Comparison of ENCODE assay signal across 3 cellular contexts in the genomic region with DNA sequence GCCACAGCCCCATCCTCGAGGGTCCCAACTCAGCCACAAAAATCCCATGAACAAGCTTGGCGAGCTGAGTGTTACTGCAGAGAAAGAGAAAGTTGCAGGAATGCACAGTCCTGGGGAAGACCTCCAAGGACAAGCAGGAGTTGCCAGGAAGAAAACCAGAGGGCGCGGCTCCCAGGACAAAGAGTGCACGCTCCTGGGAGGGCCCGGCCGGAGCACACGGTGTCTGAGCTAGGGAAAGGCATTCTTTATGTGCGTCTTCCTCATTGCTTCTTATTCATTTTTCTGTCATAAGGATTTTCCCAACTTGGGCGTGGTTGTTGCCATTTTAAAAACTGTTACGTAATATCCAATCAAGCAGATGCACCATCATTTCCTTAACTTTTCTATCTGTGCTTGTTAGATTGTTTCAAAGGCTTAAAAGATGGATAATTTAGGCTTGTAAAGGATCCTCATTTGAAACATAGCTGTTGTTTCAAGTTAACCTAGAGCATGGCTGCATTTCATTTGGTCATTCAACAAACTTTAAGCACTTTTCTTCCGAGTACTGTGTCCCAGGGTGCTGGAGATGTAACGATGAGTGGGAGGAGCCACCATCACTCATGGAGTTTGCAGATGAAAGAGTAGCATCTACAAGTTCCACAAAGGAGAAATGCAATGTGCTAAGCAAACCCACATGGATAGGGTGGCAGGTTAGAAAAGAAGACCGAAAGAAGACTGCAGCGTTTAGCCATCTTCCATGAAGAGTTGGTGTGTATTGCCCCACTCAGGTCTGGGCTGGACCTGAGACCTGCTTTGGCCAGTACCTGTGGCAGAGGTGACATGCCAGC.
TF ChIP-seq lines count a peak whose summit lies in the region.

No MANE protein-coding gene starts in this region.

TF ChIP-seq in GM23338, 12 proteins besides CTCF, POLR2A, EP300 and RAD21 (continues in another document):
- no peak for TF ChIP-seq NANOG (IDR thresholded peaks at IDR 0.05; ENCODE audit: borderline replicate concordance)
- TF ChIP-seq, protein P1, sequence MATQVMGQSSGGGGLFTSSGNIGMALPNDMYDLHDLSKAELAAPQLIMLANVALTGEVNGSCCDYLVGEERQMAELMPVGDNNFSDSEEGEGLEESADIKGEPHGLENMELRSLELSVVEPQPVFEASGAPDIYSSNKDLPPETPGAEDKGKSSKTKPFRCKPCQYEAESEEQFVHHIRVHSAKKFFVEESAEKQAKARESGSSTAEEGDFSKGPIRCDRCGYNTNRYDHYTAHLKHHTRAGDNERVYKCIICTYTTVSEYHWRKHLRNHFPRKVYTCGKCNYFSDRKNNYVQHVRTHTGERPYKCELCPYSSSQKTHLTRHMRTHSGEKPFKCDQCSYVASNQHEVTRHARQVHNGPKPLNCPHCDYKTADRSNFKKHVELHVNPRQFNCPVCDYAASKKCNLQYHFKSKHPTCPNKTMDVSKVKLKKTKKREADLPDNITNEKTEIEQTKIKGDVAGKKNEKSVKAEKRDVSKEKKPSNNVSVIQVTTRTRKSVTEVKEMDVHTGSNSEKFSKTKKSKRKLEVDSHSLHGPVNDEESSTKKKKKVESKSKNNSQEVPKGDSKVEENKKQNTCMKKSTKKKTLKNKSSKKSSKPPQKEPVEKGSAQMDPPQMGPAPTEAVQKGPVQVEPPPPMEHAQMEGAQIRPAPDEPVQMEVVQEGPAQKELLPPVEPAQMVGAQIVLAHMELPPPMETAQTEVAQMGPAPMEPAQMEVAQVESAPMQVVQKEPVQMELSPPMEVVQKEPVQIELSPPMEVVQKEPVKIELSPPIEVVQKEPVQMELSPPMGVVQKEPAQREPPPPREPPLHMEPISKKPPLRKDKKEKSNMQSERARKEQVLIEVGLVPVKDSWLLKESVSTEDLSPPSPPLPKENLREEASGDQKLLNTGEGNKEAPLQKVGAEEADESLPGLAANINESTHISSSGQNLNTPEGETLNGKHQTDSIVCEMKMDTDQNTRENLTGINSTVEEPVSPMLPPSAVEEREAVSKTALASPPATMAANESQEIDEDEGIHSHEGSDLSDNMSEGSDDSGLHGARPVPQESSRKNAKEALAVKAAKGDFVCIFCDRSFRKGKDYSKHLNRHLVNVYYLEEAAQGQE (IDR thresholded peaks at IDR 0.05; ENCODE audit: unreplicated experiment): no peak
- no peak for TF ChIP-seq POLR2AphosphoS5 (IDR thresholded peaks at IDR 0.05; ENCODE audit: low read depth)

TF ChIP-seq in IMR-90, 13 proteins besides CTCF, POLR2A, EP300 and RAD21:
- TF ChIP-seq BHLHE40 (IDR thresholded peaks at IDR 0.05; ENCODE audit: low read depth, low read length): no peak
- TF ChIP-seq MAFK (IDR thresholded peaks at IDR 0.05; ENCODE audit: low read depth, low read length): no peak
- peak; percentile 69 for TF ChIP-seq CEBPB (IDR thresholded peaks at IDR 0.05; ENCODE audit: low read depth, low read length)

TF ChIP-seq in K562, 482 proteins besides CTCF, POLR2A, EP300 and RAD21:
- TF ChIP-seq CEBPB (tag; IDR thresholded peaks at IDR 0.05): peak; percentile 76
- no peak for TF ChIP-seq CEBPG (CRISPR knock-in tag; IDR thresholded peaks at IDR 0.05)
- TF ChIP-seq CEBPG (tag; conservative IDR thresholded peaks at IDR 0.05 in 1 of 2, IDR thresholded peaks at IDR 0.05 in 1 of 2): peak; percentile 53 to 63
- no peak for TF ChIP-seq NONO (IDR thresholded peaks at IDR 0.05; ENCODE audit: low read depth in 2 of 2, low read length in 1 of 2)
- TF ChIP-seq, protein P2, sequence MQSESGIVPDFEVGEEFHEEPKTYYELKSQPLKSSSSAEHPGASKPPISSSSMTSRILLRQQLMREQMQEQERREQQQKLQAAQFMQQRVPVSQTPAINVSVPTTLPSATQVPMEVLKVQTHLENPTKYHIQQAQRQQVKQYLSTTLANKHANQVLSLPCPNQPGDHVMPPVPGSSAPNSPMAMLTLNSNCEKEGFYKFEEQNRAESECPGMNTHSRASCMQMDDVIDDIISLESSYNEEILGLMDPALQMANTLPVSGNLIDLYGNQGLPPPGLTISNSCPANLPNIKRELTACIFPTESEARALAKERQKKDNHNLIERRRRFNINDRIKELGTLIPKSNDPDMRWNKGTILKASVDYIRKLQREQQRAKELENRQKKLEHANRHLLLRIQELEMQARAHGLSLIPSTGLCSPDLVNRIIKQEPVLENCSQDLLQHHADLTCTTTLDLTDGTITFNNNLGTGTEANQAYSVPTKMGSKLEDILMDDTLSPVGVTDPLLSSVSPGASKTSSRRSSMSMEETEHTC (IDR thresholded peaks at IDR 0.05): no peak
- TF ChIP-seq, protein P3, sequence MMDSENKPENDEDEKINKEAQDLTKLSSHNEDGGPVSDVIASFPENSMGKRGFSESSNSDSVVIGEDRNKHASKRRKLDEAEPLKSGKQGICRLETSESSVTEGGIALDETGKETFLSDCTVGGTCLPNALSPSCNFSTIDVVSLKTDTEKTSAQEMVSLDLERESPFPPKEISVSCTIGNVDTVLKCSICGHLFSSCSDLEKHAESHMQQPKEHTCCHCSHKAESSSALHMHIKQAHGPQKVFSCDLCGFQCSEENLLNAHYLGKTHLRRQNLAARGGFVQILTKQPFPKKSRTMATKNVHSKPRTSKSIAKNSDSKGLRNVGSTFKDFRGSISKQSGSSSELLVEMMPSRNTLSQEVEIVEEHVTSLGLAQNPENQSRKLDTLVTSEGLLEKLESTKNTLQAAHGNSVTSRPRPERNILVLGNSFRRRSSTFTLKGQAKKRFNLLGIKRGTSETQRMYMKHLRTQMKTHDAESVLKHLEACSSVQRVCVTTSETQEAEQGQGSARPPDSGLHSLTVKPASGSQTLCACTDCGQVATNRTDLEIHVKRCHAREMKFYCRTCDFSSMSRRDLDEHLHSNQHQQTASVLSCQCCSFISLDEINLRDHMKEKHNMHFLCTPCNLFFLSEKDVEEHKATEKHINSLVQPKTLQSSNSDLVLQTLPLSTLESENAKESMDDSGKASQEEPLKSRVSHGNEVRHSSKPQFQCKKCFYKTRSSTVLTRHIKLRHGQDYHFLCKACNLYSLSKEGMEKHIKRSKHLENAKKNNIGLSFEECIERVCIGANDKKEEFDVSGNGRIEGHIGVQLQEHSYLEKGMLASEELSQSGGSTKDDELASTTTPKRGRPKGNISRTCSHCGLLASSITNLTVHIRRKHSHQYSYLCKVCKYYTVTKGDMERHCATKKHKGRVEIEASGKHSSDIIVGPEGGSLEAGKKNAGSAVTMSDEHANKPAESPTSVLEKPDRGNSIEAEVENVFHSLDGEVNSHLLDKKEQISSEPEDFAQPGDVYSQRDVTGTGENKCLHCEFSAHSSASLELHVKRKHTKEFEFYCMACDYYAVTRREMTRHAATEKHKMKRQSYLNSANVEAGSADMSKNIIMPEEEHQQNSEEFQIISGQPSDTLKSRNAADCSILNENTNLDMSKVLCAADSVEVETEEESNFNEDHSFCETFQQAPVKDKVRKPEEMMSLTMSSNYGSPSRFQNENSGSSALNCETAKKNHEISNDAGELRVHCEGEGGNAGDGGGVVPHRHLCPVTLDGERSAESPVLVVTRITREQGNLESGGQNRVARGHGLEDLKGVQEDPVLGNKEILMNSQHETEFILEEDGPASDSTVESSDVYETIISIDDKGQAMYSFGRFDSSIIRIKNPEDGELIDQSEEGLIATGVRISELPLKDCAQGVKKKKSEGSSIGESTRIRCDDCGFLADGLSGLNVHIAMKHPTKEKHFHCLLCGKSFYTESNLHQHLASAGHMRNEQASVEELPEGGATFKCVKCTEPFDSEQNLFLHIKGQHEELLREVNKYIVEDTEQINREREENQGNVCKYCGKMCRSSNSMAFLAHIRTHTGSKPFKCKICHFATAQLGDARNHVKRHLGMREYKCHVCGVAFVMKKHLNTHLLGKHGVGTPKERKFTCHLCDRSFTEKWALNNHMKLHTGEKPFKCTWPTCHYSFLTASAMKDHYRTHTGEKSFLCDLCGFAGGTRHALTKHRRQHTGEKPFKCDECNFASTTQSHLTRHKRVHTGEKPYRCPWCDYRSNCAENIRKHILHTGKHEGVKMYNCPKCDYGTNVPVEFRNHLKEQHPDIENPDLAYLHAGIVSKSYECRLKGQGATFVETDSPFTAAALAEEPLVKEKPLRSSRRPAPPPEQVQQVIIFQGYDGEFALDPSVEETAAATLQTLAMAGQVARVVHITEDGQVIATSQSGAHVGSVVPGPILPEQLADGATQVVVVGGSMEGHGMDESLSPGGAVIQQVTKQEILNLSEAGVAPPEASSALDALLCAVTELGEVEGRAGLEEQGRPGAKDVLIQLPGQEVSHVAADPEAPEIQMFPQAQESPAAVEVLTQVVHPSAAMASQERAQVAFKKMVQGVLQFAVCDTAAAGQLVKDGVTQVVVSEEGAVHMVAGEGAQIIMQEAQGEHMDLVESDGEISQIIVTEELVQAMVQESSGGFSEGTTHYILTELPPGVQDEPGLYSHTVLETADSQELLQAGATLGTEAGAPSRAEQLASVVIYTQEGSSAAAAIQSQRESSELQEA (IDR thresholded peaks at IDR 0.05; ENCODE audit: low read depth): no peak
- no peak for TF ChIP-seq RBM34 (IDR thresholded peaks at IDR 0.05; ENCODE audit: borderline replicate concordance, insufficient read depth, low read length)
